8 cellular contexts compared by ENCODE assay signal in genomic region chr10:19816420-19817250, GRCh38. TPM values are rescaled to one million over a fixed set of nuclear protein-coding genes. Genes with fewer than 3 reads are reported as not detected.
A peak's percentile ranks its signal among the peaks of the same experiment; 100 is the strongest.
DNase-seq lines count a peak whose midpoint lies in the region; ATAC-seq and TF ChIP-seq lines count a peak whose summit lies in the region.

PLXDC2 (plus strand) TSS chr10:19816432.

- CTCF ChIA-PET in activated CD4-positive, alpha-beta T cell treated with anti-CD3 and anti-CD28 coated beads, Interleukin-2, amount 10 ng/mL, durations not matched to agents 7 days and 5 days (lab: Charles Lee): no interaction called here

- no peak for ATAC-seq in HG03108 (IDR thresholded peaks at IDR 0.05; ENCODE audit: unreplicated experiment)

- no peak for DNase-seq in activated CD4-positive, alpha-beta T cell treated with anti-CD3 and anti-CD28 coated beads, Interleukin-2, amount 10 ng/mL, durations not matched to agents 7 days and 5 days
- no peak for DNase-seq in activated CD4-positive, alpha-beta T cell treated with anti-CD3 and anti-CD28 coated beads for 1 hour
- DNase-seq in cardiac muscle cell (ENCODE audit: low read depth in 1 of 2, low spot score in 1 of 2) (peak in 1 of 2 donors; percentile 73), occipital lobe (lab: John Stamatoyannopoulos, UW) (peak; percentile 78), OCI-M2 (lab: John Stamatoyannopoulos, UW; ENCODE audit: unreplicated experiment) (no peak)

- H3K9me3 ChIP-seq in HUES64 (ENCODE audit: insufficient read depth, low read depth, low read length): no peaks in the 10 kb centered on the region
- H3K9me3 ChIP-seq in cardiac muscle cell (ENCODE audit: low read depth): no peaks in the 10 kb centered on the region

- WGBS in HUES64: under 1% methylated on average over 65 of the region's 65 CpGs

- H3K4me3 Mint-ChIP-seq in activated CD4-positive, alpha-beta T cell treated with anti-CD3 and anti-CD28 coated beads, Interleukin-2, amount 10 ng/mL, durations not matched to agents 7 days and 5 days: peak within 1 kb of the TSS; percentile 27
- peak within 1 kb of the TSS; percentile 13 for H3K4me3 Mint-ChIP-seq in activated naive CD8-positive, alpha-beta T cell

- no peaks in the 10 kb centered on the region for H3K36me3 ChIP-seq in HUES64 (ENCODE audit: insufficient read depth, low read length)
- no peaks in the 10 kb centered on the region for H3K36me3 ChIP-seq in cardiac muscle cell

- POLR2A ChIA-PET in activated CD4-positive, alpha-beta T cell treated with anti-CD3 and anti-CD28 coated beads, Interleukin-2, amount 10 ng/mL, durations not matched to agents 7 days and 5 days (lab: Charles Lee): no interaction called here

- H3K9me3 Mint-ChIP-seq in activated CD4-positive, alpha-beta T cell treated with anti-CD3 and anti-CD28 coated beads, Interleukin-2, amount 10 ng/mL, durations not matched to agents 7 days and 5 days: no peaks in the 10 kb centered on the region
- H3K9me3 Mint-ChIP-seq in activated naive CD8-positive, alpha-beta T cell (ENCODE audit: low read depth): no peaks in the 10 kb centered on the region

- no peak within 1 kb of the TSS for H3K27ac Mint-ChIP-seq in activated CD4-positive, alpha-beta T cell treated with anti-CD3 and anti-CD28 coated beads, Interleukin-2, amount 10 ng/mL, durations not matched to agents 7 days and 5 days
- H3K27ac Mint-ChIP-seq in activated naive CD8-positive, alpha-beta T cell: no peak within 1 kb of the TSS

- H3K27me3 Mint-ChIP-seq in activated CD4-positive, alpha-beta T cell treated with anti-CD3 and anti-CD28 coated beads, Interleukin-2, amount 10 ng/mL, durations not matched to agents 7 days and 5 days: peaks cover 39% of the 10 kb centered on the region
- H3K27me3 Mint-ChIP-seq in activated naive CD8-positive, alpha-beta T cell: peaks cover 25% of the 10 kb centered on the region

- peak within 1 kb of the TSS; percentile 92 for H3K27ac ChIP-seq in HUES64 (ENCODE audit: low read depth, low read length)
- H3K27ac ChIP-seq in cardiac muscle cell: peak within 1 kb of the TSS; percentile 64

- peaks cover 3% of the 10 kb centered on the region; the same call in 1 of the 2 replicates for H3K27me3 ChIP-seq in HUES64 (ENCODE audit: insufficient read depth, low read length)
- no peaks in the 10 kb centered on the region for H3K27me3 ChIP-seq in cardiac muscle cell

- H3K4me3 ChIP-seq in HUES64 (ENCODE audit: low read length): peak within 1 kb of the TSS; percentile 90
- peak within 1 kb of the TSS; percentile 83 for H3K4me3 ChIP-seq in cardiac muscle cell

- H3K9ac ChIP-seq in HUES64 (ENCODE audit: low read depth, low read length): peak within 1 kb of the TSS; percentile 89

- H3K4me1 ChIP-seq in HUES64 (ENCODE audit: insufficient read depth, low read length): peaks cover 27% of the 10 kb centered on the region
- peaks cover 4% of the 10 kb centered on the region for H3K4me1 ChIP-seq in cardiac muscle cell (ENCODE audit: low read depth)

- no peaks in the 10 kb centered on the region for H3K36me3 Mint-ChIP-seq in activated CD4-positive, alpha-beta T cell treated with anti-CD3 and anti-CD28 coated beads, Interleukin-2, amount 10 ng/mL, durations not matched to agents 7 days and 5 days (ENCODE audit: low read depth)
- H3K36me3 Mint-ChIP-seq in activated naive CD8-positive, alpha-beta T cell: no peaks in the 10 kb centered on the region

- H3K4me1 Mint-ChIP-seq in activated CD4-positive, alpha-beta T cell treated with anti-CD3 and anti-CD28 coated beads, Interleukin-2, amount 10 ng/mL, durations not matched to agents 7 days and 5 days: no peaks in the 10 kb centered on the region
- peaks cover 13% of the 10 kb centered on the region for H3K4me1 Mint-ChIP-seq in activated naive CD8-positive, alpha-beta T cell (ENCODE audit: low read depth)

- TF ChIP-seq CTCF in cardiac muscle cell (IDR thresholded peaks at IDR 0.05; ENCODE audit: low read depth, low read length): no peak

RNA-seq across cellular contexts. Expression of gene PLXDC2, which starts in this region (rescaled TPM):
- total RNA-seq in activated CD4-positive, alpha-beta T cell treated with anti-CD3 and anti-CD28 coated beads, Interleukin-2, amount 10 ng/mL, durations not matched to agents 7 days and 5 days: not detected
- polyA plus RNA-seq in HUES64 (2013, experiment 1 of 2): 19.3 TPM
- polyA plus RNA-seq in HUES64 (2013, experiment 2 of 2): 25.3 TPM
- 10.5 and 22.6 TPM in 2 replicates for total RNA-seq in cardiac muscle cell
- polyA plus RNA-seq in cardiac muscle cell: 10.3 and 13.1 TPM in 2 replicates
- 12.5 TPM for total RNA-seq in occipital lobe

Comparison
In these comparisons a context has a peak if more than half of its experiments do, and no peak if none do; other contexts are left out.
1. RNA of gene PLXDC2 (total RNA-seq): 10.5 to 22.6 TPM in cardiac muscle cell and 12.5 TPM in occipital lobe (single experiment); not detected in activated CD4-positive, alpha-beta T cell treated with anti-CD3 and anti-CD28 coated beads, Interleukin-2, amount 10 ng/mL, durations not matched to agents 7 days and 5 days; every median in the first group is over 10 times any median in the second.